In the genomic region with DNA sequence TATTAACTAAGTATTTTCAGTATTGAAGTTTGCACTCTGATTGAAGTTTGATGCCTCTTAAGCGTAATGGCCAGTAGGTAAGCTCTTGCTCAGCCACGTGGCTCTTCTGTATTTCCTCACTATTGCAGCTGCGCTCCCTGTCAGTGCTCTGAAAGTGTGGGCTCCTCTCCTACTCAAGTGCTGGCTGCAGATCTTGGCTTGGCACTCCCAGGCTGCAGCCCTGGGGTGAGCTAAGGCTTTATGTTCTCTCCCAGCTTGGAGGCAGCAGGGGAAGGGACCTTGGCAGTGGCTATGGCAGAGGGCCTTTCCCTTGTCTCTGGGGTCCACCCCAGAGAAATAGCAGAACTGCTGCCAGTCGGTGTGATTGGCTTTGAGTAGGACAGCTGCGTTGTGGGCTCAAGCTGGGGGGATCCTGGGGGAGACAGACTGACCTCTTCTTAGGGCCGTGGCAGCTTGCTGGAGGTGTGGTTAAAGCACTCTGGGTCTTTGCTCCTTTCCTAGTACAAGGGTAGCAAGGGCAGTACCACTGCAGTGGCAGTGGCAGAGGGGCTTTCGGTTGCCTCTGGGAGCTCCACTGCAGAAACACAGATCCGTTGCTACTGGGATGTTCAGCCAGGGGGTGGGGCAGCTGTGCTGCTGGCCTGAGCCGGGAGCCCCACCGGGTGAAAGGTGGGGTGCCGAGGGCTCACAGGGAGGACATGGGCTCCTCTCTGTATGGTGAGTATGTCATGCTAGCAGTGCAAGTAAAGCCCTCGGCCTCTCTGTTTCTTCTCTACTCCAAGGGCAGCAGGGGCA, we compare ENCODE assay signal across 23 cellular contexts.
DNase-seq lines count a peak whose midpoint lies in the region; ATAC-seq, FAIRE-seq and TF ChIP-seq lines count a peak whose summit lies in the region.
"Had no signal": no experiment of that assay in that cellular context is flagged by ENCODE, and none has a peak within 500 bp of the region (broad histone marks: within the 10 kb centered on the region; RNA-seq: fewer than 3 reads in every experiment).

No MANE protein-coding gene starts in this region.

- H3K4me2 ChIP-seq in neuronal stem cell (ENCODE audit: insufficient read depth, low read length, poor library complexity, severe bottlenecking) (no peak overlapping the region), OCI-LY7 (ENCODE audit: low read length) (no peak overlapping the region)

- no peak overlapping the region for H2BK12ac ChIP-seq in neuronal stem cell (ENCODE audit: low read length)

- H3K36me3 Mint-ChIP-seq in natural killer cell: peaks cover 31% of the 10 kb centered on the region
- peaks cover 4% of the 10 kb centered on the region for H3K36me3 Mint-ChIP-seq in natural killer cell treated with Interleukin-12 subunit alpha and Interleukin-12 subunit beta and Interleukin-15 and Interleukin-18, amount 100 ng/mL, for 72 hours

- POLR2A ChIA-PET in OCI-LY7 (lab: Charles Lee): interaction anchor here (1.5 kb wide), 1 partner anchor 27 kb away, joined by 3 read pairs; no protein-coding TSS in a partner anchor

- H3K4me3 Mint-ChIP-seq in natural killer cell: no peak overlapping the region
- H3K4me3 Mint-ChIP-seq in natural killer cell treated with Interleukin-12 subunit alpha and Interleukin-12 subunit beta and Interleukin-15 and Interleukin-18, amount 100 ng/mL, for 72 hours: no peak overlapping the region
- H3K4me3 Mint-ChIP-seq: activated CD4-positive, alpha-beta memory T cell treated with anti-CD3 and anti-CD28 coated beads for 36 hours; stimulated activated effector memory CD8-positive, alpha-beta T cell treated with anti-CD3 and anti-CD28 coated beads, Interleukin-12 subunit alpha, Interleukin-12 subunit beta, amount 100 ng/mL, for 72 hours had no signal

- intact Hi-C loops in natural killer cell (cut with micrococcal nuclease) (no loop called here), left cardiac atrium (cut with DNase I) (no loop called here), OCI-LY7 (cut with micrococcal nuclease; ENCODE audit: unreplicated experiment) (no loop called here)

- no peak overlapping the region for H2BK15ac ChIP-seq in neuronal stem cell (ENCODE audit: low read length)

- H3K79me2 ChIP-seq in OCI-LY7 (ENCODE audit: insufficient read depth, low read depth, low read length): peaks cover 24% of the 10 kb centered on the region; the same call in 1 of the 2 replicates

- peak overlapping the region; percentile 66 to 69 for H3K27ac Mint-ChIP-seq in natural killer cell
- no peak overlapping the region for H3K27ac Mint-ChIP-seq in natural killer cell treated with Interleukin-12 subunit alpha and Interleukin-12 subunit beta and Interleukin-15 and Interleukin-18, amount 100 ng/mL, for 72 hours
- H3K27ac Mint-ChIP-seq: activated CD4-positive, alpha-beta memory T cell treated with anti-CD3 and anti-CD28 coated beads for 36 hours; stimulated activated effector memory CD8-positive, alpha-beta T cell treated with anti-CD3 and anti-CD28 coated beads, Interleukin-12 subunit alpha, Interleukin-12 subunit beta, amount 100 ng/mL, for 72 hours had no signal

- no peak overlapping the region for H2BK120ac ChIP-seq in neuronal stem cell (ENCODE audit: low read depth, low read length)

- peaks cover 5% of the 10 kb centered on the region for H3K79me1 ChIP-seq in neuronal stem cell (ENCODE audit: low read depth, low read length)

- H3K4me3 ChIP-seq in neuronal stem cell (ENCODE audit: low read length in 2 of 2): peak overlapping the region in 1 of 2 donors; percentile 5
- H3K4me3 ChIP-seq in OCI-LY7 (ENCODE audit: low read depth, low read length, poor library complexity, severe bottlenecking): no peak overlapping the region
- H3K4me3 ChIP-seq in WERI-Rb-1 (ENCODE audit: low read depth, low read length): no peak overlapping the region
- H3K4me3 ChIP-seq: esophagus muscularis mucosa, gastroesophageal sphincter, GM12878, MG63, right lobe of liver, testis had no signal

- peak overlapping the region; percentile 63 for H3K14ac ChIP-seq in neuronal stem cell (ENCODE audit: low read length)

- FAIRE-seq in urothelium cell line (lab: Jason Lieb, UNC): peak; percentile 27
- FAIRE-seq: GM12878 had no signal

- H4K8ac ChIP-seq in neuronal stem cell (ENCODE audit: low read depth, low read length): no peak overlapping the region

- peaks cover 73 to 84% of the 10 kb centered on the region in 2 donors for H3K4me1 Mint-ChIP-seq in natural killer cell
- peaks cover 42 to 44% of the 10 kb centered on the region in 2 donors for H3K4me1 Mint-ChIP-seq in natural killer cell treated with Interleukin-12 subunit alpha and Interleukin-12 subunit beta and Interleukin-15 and Interleukin-18, amount 100 ng/mL, for 72 hours (ENCODE audit: low read depth in 2 of 2)

- WGBS in neuronal stem cell (ENCODE audit: extremely low coverage in 2 of 2, insufficient read length in 2 of 2, insufficient replicate concordance in 1 of 2), 2 donors: no CpG with 5 or more reads among the region's 12 CpGs

- no peaks in the 10 kb centered on the region for H3K9me2 ChIP-seq in OCI-LY7 (ENCODE audit: insufficient read depth, low read length)

- no peak for ATAC-seq in natural killer cell
- ATAC-seq in natural killer cell treated with Interleukin-12 subunit alpha and Interleukin-12 subunit beta and Interleukin-15 and Interleukin-18, amount 100 ng/mL, for 72 hours: no peak
- ATAC-seq in left cardiac atrium: peak; percentile 78 to 94
- ATAC-seq: gastroesophageal sphincter; GM12878; right lobe of liver; stimulated activated effector memory CD8-positive, alpha-beta T cell treated with anti-CD3 and anti-CD28 coated beads, Interleukin-12 subunit alpha, Interleukin-12 subunit beta, amount 100 ng/mL, for 72 hours had no signal

- no peak for TF ChIP-seq CTCF in natural killer cell (IDR thresholded peaks at IDR 0.05)
- no peak for TF ChIP-seq CTCF in OCI-LY7 (conservative IDR thresholded peaks at IDR 0.05; ENCODE audit: low read length)
- TF ChIP-seq CTCF in WERI-Rb-1 (IDR thresholded peaks at IDR 0.05; ENCODE audit: low read depth, low read length): no peak

- no peak overlapping the region for H3K4ac ChIP-seq in neuronal stem cell (ENCODE audit: low read length)

- CTCF ChIA-PET in OCI-LY7 (lab: Charles Lee; ENCODE audit: unreplicated experiment): no interaction called here

- DNase-seq in natural killer cell (no peak), left cardiac atrium (no peak), neuronal stem cell (ENCODE audit: low spot score) (no peak), urothelium cell line (ENCODE audit: low spot score) (no peak), kidney glomerular epithelial cell (lab: John Stamatoyannopoulos, UW) (no peak), OCI-LY7 (ENCODE audit: low spot score) (no peak), WERI-Rb-1 (no peak)
- no peak for DNase-seq in natural killer cell treated with Interleukin-12 subunit alpha and Interleukin-12 subunit beta and Interleukin-15 and Interleukin-18, amount 100 ng/mL, for 72 hours (ENCODE audit: low spot score)
- DNase-seq: activated CD4-positive, alpha-beta memory T cell treated with anti-CD3 and anti-CD28 coated beads for 36 hours; activated naive CD4-positive, alpha-beta T cell; activated T-cell treated with anti-CD3 and anti-CD28 coated beads for 4 hours; DMS53; effector CD4-positive, alpha-beta T cell; MG63; NCI-H1417 treated with DMSO at 0.1 percent for 48 hours; NCI-H526 treated with DMSO at 0.1 percent for 48 hours; right lobe of liver; T-helper 1 cell; testis had no signal

- H3K36me3 ChIP-seq in neuronal stem cell (replicated peaks in 1 of 2; ENCODE audit: control insufficient read depth in 2 of 2, insufficient read depth in 2 of 2, low read length in 2 of 2): peaks cover 2 to 29% of the 10 kb centered on the region in 2 donors
- H3K36me3 ChIP-seq in OCI-LY7 (ENCODE audit: insufficient read depth, low read length): peaks cover 48% of the 10 kb centered on the region
- H3K36me3 ChIP-seq in WERI-Rb-1: peaks cover 12% of the 10 kb centered on the region
- H3K36me3 ChIP-seq: MG63, right lobe of liver had no signal

- H4K20me1 ChIP-seq in OCI-LY7 (ENCODE audit: insufficient read depth, low read length): no peaks in the 10 kb centered on the region; the same call in 1 of the 2 replicates

- no TSS peak for BruUV-seq in OCI-LY7 (replicated peaks; lab: Mats Ljungman, UMichigan)

- H3K27me3 ChIP-seq in neuronal stem cell (ENCODE audit: control insufficient read depth in 3 of 3, insufficient read depth in 3 of 3, low read depth in 1 of 3, low read length in 3 of 3): no peaks in the 10 kb centered on the region
- H3K27me3 ChIP-seq in WERI-Rb-1 (ENCODE audit: insufficient read depth, low read depth, severe bottlenecking): no peaks in the 10 kb centered on the region
- H3K27me3 ChIP-seq: esophagus muscularis mucosa, gastroesophageal sphincter, MG63, right lobe of liver, testis had no signal

- H4K91ac ChIP-seq in neuronal stem cell (ENCODE audit: low read depth, low read length, poor library complexity): no peak overlapping the region

- H3K4me1 ChIP-seq in neuronal stem cell (ENCODE audit: control insufficient read depth in 2 of 2, insufficient read depth in 1 of 2, low read depth in 1 of 2, low read length in 2 of 2) (peaks cover 0 to 4% of the 10 kb centered on the region in 2 donors), OCI-LY7 (ENCODE audit: insufficient read depth, low read length, poor library complexity, severe bottlenecking) (no peaks in the 10 kb centered on the region)
- H3K4me1 ChIP-seq: gastroesophageal sphincter, right lobe of liver, testis had no signal

- H3K18ac ChIP-seq in neuronal stem cell (ENCODE audit: low read length): peak overlapping the region; percentile 44

- no peaks in the 10 kb centered on the region for H3K27me3 Mint-ChIP-seq in natural killer cell (ENCODE audit: low read depth in 2 of 2)
- H3K27me3 Mint-ChIP-seq in natural killer cell treated with Interleukin-12 subunit alpha and Interleukin-12 subunit beta and Interleukin-15 and Interleukin-18, amount 100 ng/mL, for 72 hours: no peaks in the 10 kb centered on the region
- H3K27me3 Mint-ChIP-seq: activated CD4-positive, alpha-beta memory T cell treated with anti-CD3 and anti-CD28 coated beads for 36 hours had no signal

- H3K9me3 Mint-ChIP-seq in natural killer cell: no peaks in the 10 kb centered on the region
- no peaks in the 10 kb centered on the region for H3K9me3 Mint-ChIP-seq in natural killer cell treated with Interleukin-12 subunit alpha and Interleukin-12 subunit beta and Interleukin-15 and Interleukin-18, amount 100 ng/mL, for 72 hours
- H3K9me3 Mint-ChIP-seq: activated CD4-positive, alpha-beta memory T cell treated with anti-CD3 and anti-CD28 coated beads for 36 hours; stimulated activated effector memory CD8-positive, alpha-beta T cell treated with anti-CD3 and anti-CD28 coated beads, Interleukin-12 subunit alpha, Interleukin-12 subunit beta, amount 100 ng/mL, for 72 hours had no signal

- H2AFZ ChIP-seq in neuronal stem cell (ENCODE audit: low read length) (no peak overlapping the region), OCI-LY7 (ENCODE audit: low read length) (no peak overlapping the region)

- no peak overlapping the region for H2AK5ac ChIP-seq in neuronal stem cell (ENCODE audit: low read depth, low read length)

- H3K9me3 ChIP-seq in neuronal stem cell (replicated peaks in 1 of 2; ENCODE audit: control insufficient read depth in 2 of 2, insufficient read depth in 1 of 2, low read depth in 1 of 2, low read length in 2 of 2): peaks cover 0 to 18% of the 10 kb centered on the region in 2 donors
- no peaks in the 10 kb centered on the region for H3K9me3 ChIP-seq in OCI-LY7 (ENCODE audit: low read length)
- H3K9me3 ChIP-seq in WERI-Rb-1 (ENCODE audit: severe bottlenecking): no peaks in the 10 kb centered on the region
- H3K9me3 ChIP-seq: esophagus muscularis mucosa, gastroesophageal sphincter, MG63, right lobe of liver, testis had no signal

- no peak overlapping the region for H2BK5ac ChIP-seq in neuronal stem cell (ENCODE audit: low read length)

- H3K9ac ChIP-seq in neuronal stem cell (ENCODE audit: low read depth, low read length, poor library complexity): no peak overlapping the region

- H3K27ac ChIP-seq in neuronal stem cell (replicated peaks; ENCODE audit: low read length) (no peak overlapping the region), OCI-LY7 (ENCODE audit: low read depth, low read length, poor library complexity, severe bottlenecking) (no peak overlapping the region), WERI-Rb-1 (no peak overlapping the region)
- H3K27ac ChIP-seq: esophagus muscularis mucosa, gastroesophageal sphincter, right lobe of liver, testis had no signal

- H3K23ac ChIP-seq in neuronal stem cell (ENCODE audit: low read depth, low read length, poor library complexity): no peak overlapping the region

Comparison
In these comparisons a context has a peak if more than half of its experiments do, and no peak if none do; other contexts are left out.
1. H3K27ac Mint-ChIP-seq: peak in natural killer cell (2 of 2); none in natural killer cell treated with Interleukin-12 subunit alpha and Interleukin-12 subunit beta and Interleukin-15 and Interleukin-18, amount 100 ng/mL, for 72 hours (0 of 2).
2. ATAC-seq: peak in left cardiac atrium (2 of 2); none in natural killer cell (0 of 3) and natural killer cell treated with Interleukin-12 subunit alpha and Interleukin-12 subunit beta and Interleukin-15 and Interleukin-18, amount 100 ng/mL, for 72 hours (0 of 2).